Comparison of ENCODE assay signal across 9 cellular contexts in genomic region chr10:97335995-97336394, GRCh38. TPM values are rescaled to one million over a fixed set of nuclear protein-coding genes. Genes with fewer than 3 reads are reported as not detected.
DNase-seq lines count a peak whose midpoint lies in the region; ATAC-seq and TF ChIP-seq lines count a peak whose summit lies in the region.
"Had no signal": no experiment of that assay in that cellular context is flagged by ENCODE, and none has a peak within 500 bp of the region (broad histone marks: within the 10 kb centered on the region; RNA-seq: fewer than 3 reads in every experiment).

No MANE protein-coding gene starts in this region.

- peaks cover 2 to 3% of the 10 kb centered on the region in 2 donors for H3K27me3 Mint-ChIP-seq in CD8-positive, alpha-beta memory T cell
- H3K27me3 Mint-ChIP-seq in effector memory CD8-positive, alpha-beta T cell = no peaks in the 10 kb centered on the region
- peaks cover 42% of the 10 kb centered on the region for H3K27me3 Mint-ChIP-seq in osteocyte (ENCODE audit: unreplicated experiment)

- H3K27ac Mint-ChIP-seq in CD8-positive, alpha-beta memory T cell = peak overlapping the region in 5 of 8 donors; percentile 47 to 84 (median 72)
- H3K27ac Mint-ChIP-seq in effector memory CD8-positive, alpha-beta T cell = peak overlapping the region; percentile 87 to 88
- H3K27ac Mint-ChIP-seq in osteocyte (ENCODE audit: unreplicated experiment) = no peak overlapping the region

- no peak for DNase-seq in CD8-positive, alpha-beta memory T cell
- no peak for DNase-seq in Karpas-422
- DNase-seq in effector memory CD8-positive, alpha-beta T cell = no peak
- no peak for DNase-seq in osteocyte (ENCODE audit: extremely low spot score, unreplicated experiment)
- DNase-seq in body of pancreas = no peak
- DNase-seq in NCI-H2081 (lab: John Stamatoyannopoulos, UW) = no peak
- DNase-seq: activated CD4-positive, CD25-positive, alpha-beta regulatory T cell; NCI-H345 had no signal

- H3K4me1 ChIP-seq in CD8-positive, alpha-beta memory T cell (ENCODE audit: insufficient read depth, low read length) = peaks cover 23% of the 10 kb centered on the region
- H3K4me1 ChIP-seq in Karpas-422 (ENCODE audit: low read length) (peaks cover 31% of the 10 kb centered on the region), body of pancreas (peaks cover 46% of the 10 kb centered on the region)

- H3K9me3 ChIP-seq in CD8-positive, alpha-beta memory T cell (ENCODE audit: low read length) = no peaks in the 10 kb centered on the region
- H3K9me3 ChIP-seq in Karpas-422 (ENCODE audit: low read length) = no peaks in the 10 kb centered on the region
- no peaks in the 10 kb centered on the region for H3K9me3 ChIP-seq in body of pancreas

- ATAC-seq in effector memory CD8-positive, alpha-beta T cell (replicated peaks) = no peak
- ATAC-seq in body of pancreas = no peak
- ATAC-seq in GM21528 (IDR thresholded peaks at IDR 0.05; ENCODE audit: low FRiP score, unreplicated experiment) = no peak

- H2AFZ ChIP-seq in Karpas-422 (ENCODE audit: low read length) = no peak overlapping the region

- H3K9me3 Mint-ChIP-seq in CD8-positive, alpha-beta memory T cell = peaks cover 0 to 2% (median 0%) of the 10 kb centered on the region in 5 donors
- H3K9me3 Mint-ChIP-seq in effector memory CD8-positive, alpha-beta T cell = no peaks in the 10 kb centered on the region
- no peaks in the 10 kb centered on the region for H3K9me3 Mint-ChIP-seq in osteocyte (ENCODE audit: unreplicated experiment)

- H3K4me3 ChIP-seq in CD8-positive, alpha-beta memory T cell (ENCODE audit: low read length) = no peak overlapping the region
- H3K4me3 ChIP-seq in Karpas-422 (ENCODE audit: low read length) = no peak overlapping the region
- no peak overlapping the region for H3K4me3 ChIP-seq in body of pancreas

- POLR2A ChIA-PET in CD8-positive, alpha-beta memory T cell (lab: Charles Lee) = no interaction called here

- no peaks in the 10 kb centered on the region for H3K9me2 ChIP-seq in Karpas-422 (replicated peaks; ENCODE audit: insufficient read depth, low read length)

- H3K27me3 ChIP-seq in CD8-positive, alpha-beta memory T cell (ENCODE audit: insufficient read depth, low read length, poor library complexity, severe bottlenecking) = no peaks in the 10 kb centered on the region
- no peaks in the 10 kb centered on the region for H3K27me3 ChIP-seq in Karpas-422 (ENCODE audit: low read length)
- H3K27me3 ChIP-seq in body of pancreas = no peaks in the 10 kb centered on the region

- TF ChIP-seq CTCF in osteocyte (IDR thresholded peaks at IDR 0.05) = no peak
- no peak for TF ChIP-seq CTCF in body of pancreas (IDR thresholded peaks at IDR 0.05)

- H4K20me1 ChIP-seq in Karpas-422 (ENCODE audit: insufficient read depth, low read depth, low read length) = peaks cover 8% of the 10 kb centered on the region; the same call in 1 of the 2 replicates

- H3K36me3 Mint-ChIP-seq in CD8-positive, alpha-beta memory T cell = peaks cover 0 to 21% (median 5%) of the 10 kb centered on the region in 3 donors
- peaks cover 16% of the 10 kb centered on the region for H3K36me3 Mint-ChIP-seq in effector memory CD8-positive, alpha-beta T cell (ENCODE audit: insufficient read depth)
- peaks cover 2% of the 10 kb centered on the region for H3K36me3 Mint-ChIP-seq in osteocyte (ENCODE audit: unreplicated experiment)

- intact Hi-C loops in body of pancreas (cut with DNase I) = no loop called here

- no peak overlapping the region for H3K27ac ChIP-seq in CD8-positive, alpha-beta memory T cell (ENCODE audit: low read depth, low read length)
- no peak overlapping the region for H3K27ac ChIP-seq in Karpas-422 (ENCODE audit: low read length)
- H3K27ac ChIP-seq in body of pancreas = peak overlapping the region in 2 of 4 donors; percentile 59 to 68

- CTCF ChIA-PET in CD8-positive, alpha-beta memory T cell (lab: Charles Lee) = no interaction called here

- peak overlapping the region; percentile 45 to 85 (median 74) for H3K4me3 Mint-ChIP-seq in CD8-positive, alpha-beta memory T cell
- peak overlapping the region; percentile 67 to 68 for H3K4me3 Mint-ChIP-seq in effector memory CD8-positive, alpha-beta T cell
- peak overlapping the region; percentile 75 for H3K4me3 Mint-ChIP-seq in osteocyte (ENCODE audit: unreplicated experiment)

- peaks cover 25 to 32% (median 32%) of the 10 kb centered on the region in 3 donors for H3K4me1 Mint-ChIP-seq in CD8-positive, alpha-beta memory T cell
- H3K4me1 Mint-ChIP-seq in effector memory CD8-positive, alpha-beta T cell (ENCODE audit: low read depth in 2 of 2) = peaks cover 21 to 24% of the 10 kb centered on the region in 2 donors
- peaks cover 40% of the 10 kb centered on the region for H3K4me1 Mint-ChIP-seq in osteocyte (ENCODE audit: unreplicated experiment)

- no peak overlapping the region for H3K9ac ChIP-seq in Karpas-422 (ENCODE audit: low read length)

- 29 to 44% methylated on average over 5 of the region's 5 CpGs for WGBS in body of pancreas, 2 donors

- peak overlapping the region; percentile 35 for H3K4me2 ChIP-seq in Karpas-422 (ENCODE audit: low read depth, low read length, poor library complexity, severe bottlenecking)

- TF ChIP-seq POLR2A in body of pancreas (IDR thresholded peaks at IDR 0.05) = no peak

- H3K36me3 ChIP-seq in CD8-positive, alpha-beta memory T cell (ENCODE audit: insufficient read depth, low read length) = no peaks in the 10 kb centered on the region
- H3K36me3 ChIP-seq in Karpas-422 (ENCODE audit: insufficient read depth, low read length) (no peaks in the 10 kb centered on the region), body of pancreas (replicated peaks in 1 of 2; ENCODE audit: insufficient read depth in 1 of 2, low read depth in 2 of 2) (no peaks in the 10 kb centered on the region)

- peaks cover 19% of the 10 kb centered on the region for H3K79me2 ChIP-seq in Karpas-422 (ENCODE audit: low read length)

RNA-seq across cellular contexts. Expression of gene FRAT2, which starts 1.5 kb away (rescaled TPM):
- total RNA-seq in CD8-positive, alpha-beta memory T cell = 10 to 100 TPM in 1 of 2 experiments, 1 to 10 TPM in 1; 9.8 to 10.4 TPM
- 18.7 TPM for polyA plus RNA-seq in CD8-positive, alpha-beta memory T cell
- total RNA-seq in Karpas-422 (2014; rRNA removed; shearing (Covaris generic); ENCODE audit: low replicate concordance) = 8.3 and 12.0 TPM in 2 replicates
- total RNA-seq in osteocyte (7.9 and 8.0 TPM in 2 replicates), body of pancreas (10 to 100 TPM; 19.5 to 20.8 TPM)

RNA-seq across cellular contexts. Expression of gene FRAT1, which starts 16.9 kb away (rescaled TPM):
- 1 to 10 TPM; 4.3 to 4.7 TPM for total RNA-seq in CD8-positive, alpha-beta memory T cell
- 13.3 TPM for polyA plus RNA-seq in CD8-positive, alpha-beta memory T cell
- 2.5 and 3.6 TPM in 2 replicates for total RNA-seq in Karpas-422 (2014; rRNA removed; shearing (Covaris generic); ENCODE audit: low replicate concordance)
- total RNA-seq in osteocyte (3.5 and 3.6 TPM in 2 replicates), body of pancreas (1 to 10 TPM; 3.0 to 6.5 TPM)

RNA-seq across cellular contexts. Expression of gene ARHGAP19, which starts 43.6 kb away (rescaled TPM):
- 10 to 100 TPM; 23.3 to 26.5 TPM for total RNA-seq in CD8-positive, alpha-beta memory T cell
- polyA plus RNA-seq in CD8-positive, alpha-beta memory T cell = 8.9 TPM
- total RNA-seq in Karpas-422 (2014; rRNA removed; shearing (Covaris generic); ENCODE audit: low replicate concordance) = 10.4 and 11.4 TPM in 2 replicates
- total RNA-seq in osteocyte (5.0 and 5.5 TPM in 2 replicates), body of pancreas (1 to 10 TPM; 2.6 to 7.3 TPM)
